Comparison of ENCODE assay signal across 8 cellular contexts in genomic region chr18:11850821-11851155, GRCh38. TPM values are rescaled to one million over a fixed set of nuclear protein-coding genes. Genes with fewer than 3 reads are reported as not detected.
DNase-seq lines count a peak whose midpoint lies in the region; ATAC-seq and TF ChIP-seq lines count a peak whose summit lies in the region.

No MANE protein-coding gene starts in this region.

- H3K27me3 Mint-ChIP-seq in T-helper 2 cell treated with Interferon-gamma antibody and Interleukin-4, amounts not matched to agents 5 μg/mL and 100 μg/mL, for 36 hours (ENCODE audit: low read depth) = peaks cover 3% of the 10 kb centered on the region
- no peaks in the 10 kb centered on the region for H3K27me3 Mint-ChIP-seq in memory B cell

- H3K4me1 Mint-ChIP-seq in T-helper 2 cell treated with Interferon-gamma antibody and Interleukin-4, amounts not matched to agents 5 μg/mL and 100 μg/mL, for 36 hours (ENCODE audit: low read depth) = peaks cover 23% of the 10 kb centered on the region
- peaks cover 16% of the 10 kb centered on the region for H3K4me1 Mint-ChIP-seq in memory B cell

- peak overlapping the region; percentile 82 for H3K27ac ChIP-seq in urinary bladder (ENCODE audit: low read depth)

- POLR2A ChIA-PET in HEK293T (lab: Yijun Ruan, JAX) = interaction anchor here (0.7 to 1.2 kb wide), 4 partner anchors 10 to 44 kb away, joined by 3 read pairs; no protein-coding TSS in a partner anchor

- no peaks in the 10 kb centered on the region for H3K4me1 ChIP-seq in urinary bladder (ENCODE audit: insufficient read depth)

- peaks cover 7% of the 10 kb centered on the region for H3K36me3 Mint-ChIP-seq in T-helper 2 cell treated with Interferon-gamma antibody and Interleukin-4, amounts not matched to agents 5 μg/mL and 100 μg/mL, for 36 hours (ENCODE audit: low read depth)
- no peaks in the 10 kb centered on the region for H3K36me3 Mint-ChIP-seq in memory B cell

- peak overlapping the region; percentile 84 for H3K4me3 ChIP-seq in urinary bladder (ENCODE audit: low read depth, low read length)

- ATAC-seq in HG02852 (IDR thresholded peaks at IDR 0.05; ENCODE audit: unreplicated experiment) (peak; percentile 39), memory B cell (ENCODE audit: low read depth) (peak; percentile 60)

- WGBS in urinary bladder = under 1% methylated on average over 10 of the region's 10 CpGs

- peak overlapping the region; percentile 100 for H3K27ac Mint-ChIP-seq in T-helper 2 cell treated with Interferon-gamma antibody and Interleukin-4, amounts not matched to agents 5 μg/mL and 100 μg/mL, for 36 hours
- peak overlapping the region; percentile 97 for H3K27ac Mint-ChIP-seq in memory B cell

- no peaks in the 10 kb centered on the region for H3K9me3 Mint-ChIP-seq in T-helper 2 cell treated with Interferon-gamma antibody and Interleukin-4, amounts not matched to agents 5 μg/mL and 100 μg/mL, for 36 hours
- H3K9me3 Mint-ChIP-seq in memory B cell = no peaks in the 10 kb centered on the region

- no peaks in the 10 kb centered on the region for H3K36me3 ChIP-seq in urinary bladder (ENCODE audit: insufficient read depth)

- DNase-seq in T-helper 2 cell treated with Interferon-gamma antibody and Interleukin-4, amounts not matched to agents 5 μg/mL and 100 μg/mL, for 36 hours (ENCODE audit: low spot score) = no peak
- DNase-seq in T-helper 2 cell (no peak), NCI-H748 treated with DMSO at 0.1 percent for 48 hours (lab: John Stamatoyannopoulos, UW) (peak; percentile 63), dedifferentiated amniotic fluid mesenchymal stem cell (ENCODE audit: extremely low spot score) (peak; percentile 68), memory B cell (ENCODE audit: low spot score in 2 of 2) (no peak), HEK293T (ENCODE audit: extremely low spot score) (no peak)

- CTCF ChIA-PET in HEK293T (lab: Yijun Ruan, JAX) = no interaction called here

- peak overlapping the region; percentile 100 for H3K4me3 Mint-ChIP-seq in T-helper 2 cell treated with Interferon-gamma antibody and Interleukin-4, amounts not matched to agents 5 μg/mL and 100 μg/mL, for 36 hours
- H3K4me3 Mint-ChIP-seq in memory B cell = peak overlapping the region; percentile 100

TF ChIP-seq in HEK293T, 16 proteins besides CTCF, POLR2A, EP300 and RAD21:
- no peak for TF ChIP-seq PKNOX1 (IDR thresholded peaks at IDR 0.05)
- no peak for TF ChIP-seq FOXA1 (IDR thresholded peaks at IDR 0.05)
- TF ChIP-seq CTBP1 (IDR thresholded peaks at IDR 0.05; ENCODE audit: borderline replicate concordance) = no peak
- no peak for TF ChIP-seq SUZ12 (IDR thresholded peaks at IDR 0.05)
- TF ChIP-seq FOXM1 (IDR thresholded peaks at IDR 0.05; ENCODE audit: borderline replicate concordance) = no peak
- no peak for TF ChIP-seq L3MBTL2 (conservative IDR thresholded peaks at IDR 0.05)
- no peak for TF ChIP-seq ARNT (IDR thresholded peaks at IDR 0.05)
- no peak for TF ChIP-seq ELF4 (IDR thresholded peaks at IDR 0.05)
- no peak for TF ChIP-seq FOXK2 (IDR thresholded peaks at IDR 0.05)
- no peak for TF ChIP-seq TARDBP (IDR thresholded peaks at IDR 0.05)
- no peak for TF ChIP-seq HDGF (IDR thresholded peaks at IDR 0.05; ENCODE audit: borderline replicate concordance)
- no peak for TF ChIP-seq SP1 (IDR thresholded peaks at IDR 0.05)
- TF ChIP-seq LEF1 (IDR thresholded peaks at IDR 0.05; ENCODE audit: borderline replicate concordance) = no peak
- TF ChIP-seq BHLHE40 (IDR thresholded peaks at IDR 0.05; ENCODE audit: borderline replicate concordance) = no peak
- no peak for TF ChIP-seq ZNF384 (IDR thresholded peaks at IDR 0.05)
- no peak for TF ChIP-seq NFRKB (IDR thresholded peaks at IDR 0.05)

RNA-seq across cellular contexts. Expression of gene CHMP1B, which starts 0.4 kb away (rescaled TPM):
- 39.1 TPM for total RNA-seq in urinary bladder
- 46.0 TPM for polyA plus RNA-seq in urinary bladder

RNA-seq across cellular contexts. Expression of gene MPPE1, which starts 57.3 kb away (rescaled TPM):
- 25.4 TPM for total RNA-seq in urinary bladder
- 31.7 TPM for polyA plus RNA-seq in urinary bladder

Comparison
In these comparisons a context has a peak if more than half of its experiments do, and no peak if none do; other contexts are left out.
1. DNase-seq: peak in NCI-H748 treated with DMSO at 0.1 percent for 48 hours (single experiment) and dedifferentiated amniotic fluid mesenchymal stem cell (single experiment); none in T-helper 2 cell treated with Interferon-gamma antibody and Interleukin-4, amounts not matched to agents 5 μg/mL and 100 μg/mL, for 36 hours (single experiment), T-helper 2 cell (0 of 5), memory B cell (0 of 2) and HEK293T (single experiment).